8 cellular contexts compared by ENCODE assay signal in genomic region chr13:52665325-52665724, GRCh38. TPM values are rescaled to one million over a fixed set of nuclear protein-coding genes. Genes with fewer than 3 reads are reported as not detected.
A peak's percentile ranks its signal among the peaks of the same experiment; 100 is the strongest.
DNase-seq lines count a peak whose midpoint lies in the region; ATAC-seq, FAIRE-seq and TF ChIP-seq lines count a peak whose summit lies in the region.

No MANE protein-coding gene starts in this region.

- no peak overlapping the region for H3K4me3 ChIP-seq in esophagus muscularis mucosa
- no peak overlapping the region for H3K4me3 ChIP-seq in tibial artery

- TF ChIP-seq POLR2A in esophagus muscularis mucosa (IDR thresholded peaks at IDR 0.05; ENCODE audit: low read depth): no peak
- TF ChIP-seq POLR2A in H54 (IDR thresholded peaks at IDR 0.05; ENCODE audit: low read depth, low read length): no peak

- no peak for DNase-seq in activated naive CD8-positive, alpha-beta T cell treated with anti-CD3 and anti-CD28 coated beads, Interleukin-2, amount 50 U/mL, for 24 hours
- DNase-seq in NCI-H69 (lab: John Stamatoyannopoulos, UW) (peak; percentile 20), esophagus muscularis mucosa (ENCODE audit: extremely low spot score) (no peak), tibial artery (no peak), H54 (ENCODE audit: insufficient read length, low spot score) (no peak)
- DNase-seq in stimulated activated naive CD8-positive, alpha-beta T cell treated with anti-CD3 and anti-CD28 coated beads, Interleukin-15, amount 100 ng/mL, for 72 hours: no peak

- H3K36me3 Mint-ChIP-seq in activated naive CD8-positive, alpha-beta T cell: peaks cover 9% of the 10 kb centered on the region
- peaks cover 64% of the 10 kb centered on the region for H3K36me3 Mint-ChIP-seq in activated naive CD8-positive, alpha-beta T cell treated with anti-CD3 and anti-CD28 coated beads, Interleukin-2, amount 50 U/mL, for 24 hours (ENCODE audit: low read depth)

- no peak overlapping the region for H3K27ac ChIP-seq in esophagus muscularis mucosa (replicated peaks in 1 of 4)
- no peak overlapping the region for H3K27ac ChIP-seq in tibial artery

- no peak for TF ChIP-seq EP300 in esophagus muscularis mucosa (IDR thresholded peaks at IDR 0.05)

- ATAC-seq in activated naive CD8-positive, alpha-beta T cell treated with anti-CD3 and anti-CD28 coated beads, Interleukin-2, amount 50 U/mL, for 24 hours: no peak
- peak; percentile 49 for ATAC-seq in stimulated activated naive CD8-positive, alpha-beta T cell treated with anti-CD3 and anti-CD28 coated beads, Interleukin-15, amount 100 ng/mL, for 72 hours
- ATAC-seq in HG03520 (IDR thresholded peaks at IDR 0.05; ENCODE audit: unreplicated experiment): no peak

- peak in 2 of 3 experiments; percentile 12 to 28 for TF ChIP-seq CTCF in esophagus muscularis mucosa (IDR thresholded peaks at IDR 0.05)
- TF ChIP-seq CTCF in tibial artery (IDR thresholded peaks at IDR 0.05): no peak

- H3K27me3 Mint-ChIP-seq in activated naive CD8-positive, alpha-beta T cell: no peaks in the 10 kb centered on the region
- no peaks in the 10 kb centered on the region for H3K27me3 Mint-ChIP-seq in activated naive CD8-positive, alpha-beta T cell treated with anti-CD3 and anti-CD28 coated beads, Interleukin-2, amount 50 U/mL, for 24 hours
- H3K27me3 Mint-ChIP-seq in stimulated activated naive CD8-positive, alpha-beta T cell treated with anti-CD3 and anti-CD28 coated beads, Interleukin-15, amount 100 ng/mL, for 72 hours: no peaks in the 10 kb centered on the region

- no peaks in the 10 kb centered on the region for H3K27me3 ChIP-seq in esophagus muscularis mucosa
- H3K27me3 ChIP-seq in tibial artery: no peaks in the 10 kb centered on the region

- peak overlapping the region; percentile 41 for H3K27ac Mint-ChIP-seq in activated naive CD8-positive, alpha-beta T cell
- H3K27ac Mint-ChIP-seq in activated naive CD8-positive, alpha-beta T cell treated with anti-CD3 and anti-CD28 coated beads, Interleukin-2, amount 50 U/mL, for 24 hours: no peak overlapping the region
- peak overlapping the region in 1 of 2 donors; percentile 57 for H3K27ac Mint-ChIP-seq in stimulated activated naive CD8-positive, alpha-beta T cell treated with anti-CD3 and anti-CD28 coated beads, Interleukin-15, amount 100 ng/mL, for 72 hours

- H3K4me3 Mint-ChIP-seq in activated naive CD8-positive, alpha-beta T cell: no peak overlapping the region
- H3K4me3 Mint-ChIP-seq in activated naive CD8-positive, alpha-beta T cell treated with anti-CD3 and anti-CD28 coated beads, Interleukin-2, amount 50 U/mL, for 24 hours: no peak overlapping the region
- no peak overlapping the region for H3K4me3 Mint-ChIP-seq in stimulated activated naive CD8-positive, alpha-beta T cell treated with anti-CD3 and anti-CD28 coated beads, Interleukin-15, amount 100 ng/mL, for 72 hours

- FAIRE-seq in H54 (lab: Jason Lieb, UNC): no peak

- H3K4me1 Mint-ChIP-seq in activated naive CD8-positive, alpha-beta T cell (ENCODE audit: low read depth): peaks cover 7% of the 10 kb centered on the region
- H3K4me1 Mint-ChIP-seq in activated naive CD8-positive, alpha-beta T cell treated with anti-CD3 and anti-CD28 coated beads, Interleukin-2, amount 50 U/mL, for 24 hours: peaks cover 2% of the 10 kb centered on the region
- H3K4me1 Mint-ChIP-seq in stimulated activated naive CD8-positive, alpha-beta T cell treated with anti-CD3 and anti-CD28 coated beads, Interleukin-15, amount 100 ng/mL, for 72 hours: no peaks in the 10 kb centered on the region

- peaks cover 28 to 86% (median 68%) of the 10 kb centered on the region in 4 donors for H3K36me3 ChIP-seq in esophagus muscularis mucosa
- H3K36me3 ChIP-seq in tibial artery: peaks cover 64 to 83% (median 77%) of the 10 kb centered on the region in 3 donors

- H3K9me3 Mint-ChIP-seq in activated naive CD8-positive, alpha-beta T cell (ENCODE audit: low read depth): no peaks in the 10 kb centered on the region
- H3K9me3 Mint-ChIP-seq in activated naive CD8-positive, alpha-beta T cell treated with anti-CD3 and anti-CD28 coated beads, Interleukin-2, amount 50 U/mL, for 24 hours: no peaks in the 10 kb centered on the region
- H3K9me3 Mint-ChIP-seq in stimulated activated naive CD8-positive, alpha-beta T cell treated with anti-CD3 and anti-CD28 coated beads, Interleukin-15, amount 100 ng/mL, for 72 hours: no peaks in the 10 kb centered on the region

- H3K4me1 ChIP-seq in esophagus muscularis mucosa: peaks cover 0 to 4% (median 0%) of the 10 kb centered on the region in 4 donors
- H3K4me1 ChIP-seq in tibial artery: no peaks in the 10 kb centered on the region

- intact Hi-C loops in esophagus muscularis mucosa (cut with DNase I): no loop called here
- intact Hi-C loops in tibial artery (cut with DNase I; ENCODE audit: low total_unique reads): no loop called here

- H3K9me3 ChIP-seq in esophagus muscularis mucosa (no peaks in the 10 kb centered on the region), tibial artery (no peaks in the 10 kb centered on the region)

RNA-seq across cellular contexts. Expression of gene SUGT1, which starts 12.7 kb away (rescaled TPM):
- total RNA-seq in esophagus muscularis mucosa: 10 to 100 TPM; 28.3 to 41.7 (median 33.3) TPM

RNA-seq across cellular contexts. Expression of gene HNRNPA1L2, which starts 23.1 kb away (rescaled TPM):
- 1 to 10 TPM; 2.0 to 5.0 (median 3.8) TPM for total RNA-seq in esophagus muscularis mucosa

Comparison
In these comparisons a context has a peak if more than half of its experiments do, and no peak if none do; other contexts are left out.
1. CTCF ChIP-seq: peak in esophagus muscularis mucosa (2 of 3); none in tibial artery (0 of 2).